In genomic region chr3:189995129-189995528, GRCh38 we compare ENCODE assay signal across 23 cellular contexts.
DNase-seq lines count a peak whose midpoint lies in the region; ATAC-seq and TF ChIP-seq lines count a peak whose summit lies in the region.
"Had no signal": no experiment of that assay in that cellular context is flagged by ENCODE, and none has a peak within 500 bp of the region (broad histone marks: within the 10 kb centered on the region; RNA-seq: fewer than 3 reads in every experiment).

No MANE protein-coding gene starts in this region.

- H3K27me3 Mint-ChIP-seq in activated CD8-positive, alpha-beta T cell treated with anti-CD3 and anti-CD28 coated beads for 36 hours = peaks cover 23% of the 10 kb centered on the region
- peaks cover 2% of the 10 kb centered on the region for H3K27me3 Mint-ChIP-seq in activated CD8-positive, alpha-beta T cell treated with anti-CD3 and anti-CD28 coated beads, Interleukin-2, amount 10 ng/mL, durations not matched to agents 7 days and 5 days (ENCODE audit: low read depth)

- TF ChIP-seq CTCF in activated CD8-positive, alpha-beta T cell treated with anti-CD3 and anti-CD28 coated beads for 36 hours (IDR thresholded peaks at IDR 0.05) = no peak

- CTCF ChIA-PET in activated CD8-positive, alpha-beta T cell treated with anti-CD3 and anti-CD28 coated beads for 36 hours (lab: Charles Lee) = no interaction called here
- CTCF ChIA-PET in activated CD8-positive, alpha-beta T cell treated with anti-CD3 and anti-CD28 coated beads, Interleukin-2, amount 10 ng/mL, durations not matched to agents 7 days and 5 days (lab: Charles Lee) = no interaction called here

- H3K4me1 Mint-ChIP-seq in activated CD8-positive, alpha-beta T cell treated with anti-CD3 and anti-CD28 coated beads for 36 hours (ENCODE audit: low read depth) = no peaks in the 10 kb centered on the region
- H3K4me1 Mint-ChIP-seq in activated CD8-positive, alpha-beta T cell treated with anti-CD3 and anti-CD28 coated beads, Interleukin-2, amount 10 ng/mL, durations not matched to agents 7 days and 5 days (ENCODE audit: low read depth) = no peaks in the 10 kb centered on the region
- H3K4me1 Mint-ChIP-seq: naive thymus-derived CD8-positive, alpha-beta T cell had no signal

- H3K9me3 Mint-ChIP-seq in activated CD8-positive, alpha-beta T cell treated with anti-CD3 and anti-CD28 coated beads for 36 hours = no peaks in the 10 kb centered on the region
- no peaks in the 10 kb centered on the region for H3K9me3 Mint-ChIP-seq in activated CD8-positive, alpha-beta T cell treated with anti-CD3 and anti-CD28 coated beads, Interleukin-2, amount 10 ng/mL, durations not matched to agents 7 days and 5 days (ENCODE audit: insufficient read depth)
- H3K9me3 Mint-ChIP-seq: activated CD4-positive, alpha-beta memory T cell treated with anti-CD3 and anti-CD28 coated beads for 36 hours; activated T-helper 1 cell treated with anti-CD3 and anti-CD28 coated beads, Interleukin-12 subunit alpha, Interleukin-12 subunit beta, Interleukin-2, Interleukin-4 antibody, amounts not matched to agents 30 ng/mL and 10 ng/mL and 1 ng/mL, durations not matched to agents 14 hours and 24 hours and 36 hours; naive thymus-derived CD8-positive, alpha-beta T cell had no signal

- no peak overlapping the region for H3K27ac Mint-ChIP-seq in activated CD8-positive, alpha-beta T cell treated with anti-CD3 and anti-CD28 coated beads for 36 hours
- no peak overlapping the region for H3K27ac Mint-ChIP-seq in activated CD8-positive, alpha-beta T cell treated with anti-CD3 and anti-CD28 coated beads, Interleukin-2, amount 10 ng/mL, durations not matched to agents 7 days and 5 days
- H3K27ac Mint-ChIP-seq: activated CD4-positive, alpha-beta memory T cell treated with anti-CD3 and anti-CD28 coated beads for 36 hours; activated T-helper 1 cell treated with anti-CD3 and anti-CD28 coated beads, Interleukin-12 subunit alpha, Interleukin-12 subunit beta, Interleukin-2, Interleukin-4 antibody, amounts not matched to agents 30 ng/mL and 10 ng/mL and 1 ng/mL, durations not matched to agents 14 hours and 24 hours and 36 hours; naive thymus-derived CD8-positive, alpha-beta T cell had no signal

- H3K4me3 Mint-ChIP-seq in activated CD8-positive, alpha-beta T cell treated with anti-CD3 and anti-CD28 coated beads for 36 hours = no peak overlapping the region
- no peak overlapping the region for H3K4me3 Mint-ChIP-seq in activated CD8-positive, alpha-beta T cell treated with anti-CD3 and anti-CD28 coated beads, Interleukin-2, amount 10 ng/mL, durations not matched to agents 7 days and 5 days
- H3K4me3 Mint-ChIP-seq: activated CD4-positive, alpha-beta memory T cell treated with anti-CD3 and anti-CD28 coated beads for 36 hours; activated T-helper 1 cell treated with anti-CD3 and anti-CD28 coated beads, Interleukin-12 subunit alpha, Interleukin-12 subunit beta, Interleukin-2, Interleukin-4 antibody, amounts not matched to agents 30 ng/mL and 10 ng/mL and 1 ng/mL, durations not matched to agents 14 hours and 24 hours and 36 hours; naive thymus-derived CD8-positive, alpha-beta T cell had no signal

- DNase-seq in activated CD8-positive, alpha-beta T cell treated with anti-CD3 and anti-CD28 coated beads for 36 hours = peak; percentile 3
- no peak for DNase-seq in activated CD8-positive, alpha-beta T cell treated with anti-CD3 and anti-CD28 coated beads, Interleukin-2, amount 10 ng/mL, durations not matched to agents 7 days and 5 days
- peak; percentile 21 for DNase-seq in SW480 (ENCODE audit: low spot score)
- peak; percentile 64 for DNase-seq in glomerular visceral epithelial cell (ENCODE audit: extremely low spot score)
- no peak for DNase-seq in NCI-H1092 treated with DMSO at 0.1 percent for 48 hours (lab: John Stamatoyannopoulos, UW)
- no peak for DNase-seq in substantia nigra (lab: John Stamatoyannopoulos, UW)
- no peak for DNase-seq in islet precursor cell
- no peak for DNase-seq in activated naive CD4-positive, alpha-beta T cell (lab: John Stamatoyannopoulos, UW)
- DNase-seq: ACHN; activated CD4-positive, alpha-beta memory T cell treated with anti-CD3 and anti-CD28 coated beads for 36 hours; dermis blood vessel endothelial cell; GF-D8; hypothalamus; left ventricle myocardium superior; MM.1S; naive thymus-derived CD8-positive, alpha-beta T cell; NCI-H2029; NCI-H774; stimulated activated CD4-positive, alpha-beta T cell treated with anti-CD3 and anti-CD28 coated beads, Interleukin-2, amount 100 ng/mL, for 24 hours; T-helper 9 cell had no signal

- H3K36me3 Mint-ChIP-seq in activated CD8-positive, alpha-beta T cell treated with anti-CD3 and anti-CD28 coated beads for 36 hours (ENCODE audit: low read depth) = no peaks in the 10 kb centered on the region
- H3K36me3 Mint-ChIP-seq in activated CD8-positive, alpha-beta T cell treated with anti-CD3 and anti-CD28 coated beads, Interleukin-2, amount 10 ng/mL, durations not matched to agents 7 days and 5 days (ENCODE audit: low read depth) = no peaks in the 10 kb centered on the region
- H3K36me3 Mint-ChIP-seq: activated CD4-positive, alpha-beta memory T cell treated with anti-CD3 and anti-CD28 coated beads for 36 hours had no signal

- H3K27ac ChIP-seq in substantia nigra (ENCODE audit: low read depth, low read length, poor library complexity, severe bottlenecking) = no peak overlapping the region

- intact Hi-C loops in activated CD8-positive, alpha-beta T cell treated with anti-CD3 and anti-CD28 coated beads for 36 hours (cut with micrococcal nuclease) = no loop called here

- ATAC-seq in activated CD8-positive, alpha-beta T cell treated with anti-CD3 and anti-CD28 coated beads for 36 hours = no peak
- ATAC-seq in activated CD8-positive, alpha-beta T cell treated with anti-CD3 and anti-CD28 coated beads, Interleukin-2, amount 10 ng/mL, durations not matched to agents 7 days and 5 days = no peak
- ATAC-seq: esophagus mucosa; left ventricle myocardium superior; naive thymus-derived CD8-positive, alpha-beta T cell; Right ventricle myocardium inferior had no signal

- POLR2A ChIA-PET in activated CD8-positive, alpha-beta T cell treated with anti-CD3 and anti-CD28 coated beads for 36 hours (lab: Charles Lee) = interaction anchor here (0.6 kb wide), 1 partner anchor 212 kb away, joined by 3 read pairs; no protein-coding TSS in a partner anchor
- POLR2A ChIA-PET in activated CD8-positive, alpha-beta T cell treated with anti-CD3 and anti-CD28 coated beads, Interleukin-2, amount 10 ng/mL, durations not matched to agents 7 days and 5 days (lab: Charles Lee) = no interaction called here

Comparison
In these comparisons a context has a peak if more than half of its experiments do, and no peak if none do; other contexts are left out.
1. DNase-seq: peak in activated CD8-positive, alpha-beta T cell treated with anti-CD3 and anti-CD28 coated beads for 36 hours (single experiment), SW480 (single experiment) and glomerular visceral epithelial cell (single experiment); none in activated CD8-positive, alpha-beta T cell treated with anti-CD3 and anti-CD28 coated beads, Interleukin-2, amount 10 ng/mL, durations not matched to agents 7 days and 5 days (single experiment), NCI-H1092 treated with DMSO at 0.1 percent for 48 hours (single experiment), substantia nigra (0 of 49), islet precursor cell (single experiment) and activated naive CD4-positive, alpha-beta T cell (0 of 4).